ENCODE assay signal across 8 cellular contexts in the genomic region with DNA sequence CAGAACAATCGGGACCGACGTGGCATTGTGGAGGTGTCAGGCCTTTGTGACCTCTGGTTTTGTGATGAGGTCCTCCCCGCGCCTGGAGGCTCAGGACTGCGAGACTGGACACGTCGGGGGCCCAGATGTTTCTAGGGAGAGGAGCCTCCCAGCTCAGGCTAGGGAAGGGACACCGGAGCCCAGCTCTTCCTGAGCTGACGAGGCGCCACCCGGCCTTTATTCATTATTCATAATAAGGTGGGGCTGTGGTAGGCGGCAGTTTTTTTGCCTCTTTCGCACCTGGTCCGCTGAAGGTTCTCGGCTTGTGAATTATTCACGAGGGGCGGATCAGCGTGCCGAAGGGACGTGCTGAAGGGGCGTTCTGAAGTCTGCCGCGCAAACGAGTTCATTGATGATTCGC. TPM values are rescaled to one million over a fixed set of nuclear protein-coding genes. Genes with fewer than 3 reads are reported as not detected.
DNase-seq lines count a peak whose midpoint lies in the region; ATAC-seq and TF ChIP-seq lines count a peak whose summit lies in the region.

No MANE protein-coding gene starts in this region.

- 0% methylated on average over 2 to 24 of the region's 26 CpGs for WGBS in body of pancreas, 2 donors
- 1 to 31% methylated on average over 18 to 26 of the region's 26 CpGs for WGBS in lower leg skin, 2 donors
- WGBS in adrenal gland, 4 donors = 25 to 40% (median 32%) methylated on average over 18 to 26 of the region's 26 CpGs

- intact Hi-C loops in body of pancreas (cut with DNase I) (no loop called here), lower leg skin (cut with DNase I; ENCODE audit: low total_unique reads) (loop anchor here (10.0 kb wide), 2 partner anchors 193 to 333 kb away; no protein-coding TSS in a partner anchor), adrenal gland (cut with DNase I) (loop anchor here in 1 of 2 donors (10.0 kb wide), 2 partner anchors 193 to 333 kb away; no protein-coding TSS in a partner anchor)

- H3K4me1 ChIP-seq in body of pancreas = peaks cover 32% of the 10 kb centered on the region
- H3K4me1 ChIP-seq in adrenal gland (replicated peaks in 1 of 2) = peaks cover 19 to 26% of the 10 kb centered on the region in 2 donors

- POLR2A ChIA-PET in HEK293T (lab: Yijun Ruan, JAX) = interaction anchor here (0.9 to 2.8 kb wide), 5 partner anchors 30 to 193 kb away, joined by 3 to 24 read pairs (median 8); a partner anchor contains a TSS

- CTCF ChIA-PET in HEK293T (lab: Yijun Ruan, JAX) = interaction anchor here (1.5 to 3.3 kb wide), 2 partner anchors 194 to 332 kb away, joined by 6 to 8 read pairs; no protein-coding TSS in a partner anchor

- H3K4me3 ChIP-seq in AG10803 (ENCODE audit: low read length) = peak overlapping the region; percentile 69
- H3K4me3 ChIP-seq in body of pancreas = peak overlapping the region in 1 of 2 donors; percentile 30
- peak overlapping the region; percentile 63 for H3K4me3 ChIP-seq in lower leg skin (ENCODE audit: low read depth, poor library complexity, severe bottlenecking)
- H3K4me3 ChIP-seq in adrenal gland = peak overlapping the region in 2 of 4 donors; percentile 16 to 47

- TF ChIP-seq POLR2A in body of pancreas (IDR thresholded peaks at IDR 0.05) = no peak
- TF ChIP-seq POLR2A in lower leg skin (IDR thresholded peaks at IDR 0.05) = no peak
- no peak for TF ChIP-seq POLR2A in adrenal gland (IDR thresholded peaks at IDR 0.05)

- peak; percentile 8 for ATAC-seq in body of pancreas

- TF ChIP-seq CTCF in AG10803 (conservative IDR thresholded peaks at IDR 0.05; ENCODE audit: low read length) = no peak
- TF ChIP-seq CTCF in body of pancreas (IDR thresholded peaks at IDR 0.05) = no peak
- TF ChIP-seq CTCF in lower leg skin (IDR thresholded peaks at IDR 0.05) = no peak
- TF ChIP-seq CTCF in adrenal gland (IDR thresholded peaks at IDR 0.05) = no peak

- no peaks in the 10 kb centered on the region for H3K27me3 ChIP-seq in body of pancreas
- no peaks in the 10 kb centered on the region for H3K27me3 ChIP-seq in adrenal gland

- no peak for DNase-seq in AG10803 (ENCODE audit: low read depth)
- peak; percentile 56 for DNase-seq in HT-29 (ENCODE audit: low spot score)
- peak; percentile 29 for DNase-seq in T follicular helper cell (ENCODE audit: low read depth)
- peak; percentile 24 to 55 (median 50) for DNase-seq in body of pancreas
- DNase-seq in lower leg skin (ENCODE audit: low spot score in 2 of 2) = no peak
- DNase-seq in stimulated activated CD8-positive, alpha-beta memory T cell treated with anti-CD3 and anti-CD28 coated beads, Interleukin-4, amount 100 ng/mL, for 4 hours (ENCODE audit: low read depth in 2 of 2, low spot score in 1 of 2) = peak; percentile 23 to 40
- no peak for DNase-seq in adrenal gland
- no peak for DNase-seq in HEK293T (ENCODE audit: extremely low spot score)

- H3K27ac ChIP-seq in body of pancreas (peak overlapping the region in 3 of 4 donors; percentile 40 to 65 (median 42)), adrenal gland (no peak overlapping the region)

- H3K9me3 ChIP-seq in body of pancreas (no peaks in the 10 kb centered on the region), adrenal gland (replicated peaks in 1 of 3) (no peaks in the 10 kb centered on the region)

- H3K36me3 ChIP-seq in body of pancreas (replicated peaks in 1 of 2; ENCODE audit: insufficient read depth in 1 of 2, low read depth in 2 of 2) = no peaks in the 10 kb centered on the region
- H3K36me3 ChIP-seq in adrenal gland (replicated peaks in 1 of 2) = peaks cover 0 to 1% of the 10 kb centered on the region in 2 donors

TF ChIP-seq in HEK293T, 16 proteins besides CTCF, POLR2A, EP300 and RAD21:
- TF ChIP-seq SUZ12 (IDR thresholded peaks at IDR 0.05) (no peak), L3MBTL2 (conservative IDR thresholded peaks at IDR 0.05) (no peak; the same call in 1 of the 2 replicates), ELF4 (IDR thresholded peaks at IDR 0.05) (no peak), FOXM1 (IDR thresholded peaks at IDR 0.05; ENCODE audit: borderline replicate concordance) (no peak), NFRKB (IDR thresholded peaks at IDR 0.05) (no peak), CTBP1 (IDR thresholded peaks at IDR 0.05; ENCODE audit: borderline replicate concordance) (no peak), BHLHE40 (IDR thresholded peaks at IDR 0.05; ENCODE audit: borderline replicate concordance) (no peak), FOXK2 (IDR thresholded peaks at IDR 0.05) (no peak), LEF1 (IDR thresholded peaks at IDR 0.05; ENCODE audit: borderline replicate concordance) (no peak), ARNT (IDR thresholded peaks at IDR 0.05) (no peak), SP1 (IDR thresholded peaks at IDR 0.05) (no peak), HDGF (IDR thresholded peaks at IDR 0.05; ENCODE audit: borderline replicate concordance) (no peak), TARDBP (IDR thresholded peaks at IDR 0.05) (no peak), ZNF384 (IDR thresholded peaks at IDR 0.05) (no peak), FOXA1 (IDR thresholded peaks at IDR 0.05) (no peak)
- TF ChIP-seq, protein P1, sequence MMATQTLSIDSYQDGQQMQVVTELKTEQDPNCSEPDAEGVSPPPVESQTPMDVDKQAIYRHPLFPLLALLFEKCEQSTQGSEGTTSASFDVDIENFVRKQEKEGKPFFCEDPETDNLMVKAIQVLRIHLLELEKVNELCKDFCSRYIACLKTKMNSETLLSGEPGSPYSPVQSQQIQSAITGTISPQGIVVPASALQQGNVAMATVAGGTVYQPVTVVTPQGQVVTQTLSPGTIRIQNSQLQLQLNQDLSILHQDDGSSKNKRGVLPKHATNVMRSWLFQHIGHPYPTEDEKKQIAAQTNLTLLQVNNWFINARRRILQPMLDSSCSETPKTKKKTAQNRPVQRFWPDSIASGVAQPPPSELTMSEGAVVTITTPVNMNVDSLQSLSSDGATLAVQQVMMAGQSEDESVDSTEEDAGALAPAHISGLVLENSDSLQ (IDR thresholded peaks at IDR 0.05) = no peak

RNA-seq across cellular contexts. Expression of a gene that starts 2.3 kb away (rescaled TPM):
- total RNA-seq in HT-29 (2014; rRNA removed; shearing (Covaris generic)) = 323 and 337 TPM in 2 replicates
- total RNA-seq in body of pancreas (10 to 100 TPM; 70.8 to 82.4 TPM), lower leg skin (100 to 1,000 TPM; 112 to 159 (median 121) TPM), adrenal gland (100 to 1,000 TPM; 167 to 356 (median 260) TPM)
- polyA plus RNA-seq in adrenal gland = 100 to 1,000 TPM; 160 to 214 (median 202) TPM

RNA-seq across cellular contexts. Expression of a gene that starts 27.1 kb away (rescaled TPM):
- total RNA-seq in HT-29 (2014; rRNA removed; shearing (Covaris generic)) = 118 and 137 TPM in 2 replicates
- total RNA-seq in body of pancreas (10 to 100 TPM; 53.2 to 83.4 TPM), lower leg skin (10 to 100 TPM; 57.7 to 98.0 (median 73.5) TPM), adrenal gland (100 to 1,000 TPM; 101 to 187 (median 115) TPM)
- polyA plus RNA-seq in adrenal gland = 100 to 1,000 TPM in 2 of 3 donors, 10 to 100 TPM in 1; 74.7 to 137 (median 123) TPM

RNA-seq across cellular contexts. Expression of a gene that starts 41.5 kb away (rescaled TPM):
- 13.6 and 21.2 TPM in 2 replicates for total RNA-seq in HT-29 (2014; rRNA removed; shearing (Covaris generic))
- total RNA-seq in body of pancreas (10 to 100 TPM; 23.1 to 33.3 TPM), lower leg skin (10 to 100 TPM; 12.8 to 24.9 (median 18.7) TPM), adrenal gland (10 to 100 TPM; 27.4 to 63.0 (median 56.5) TPM)
- polyA plus RNA-seq in adrenal gland = 10 to 100 TPM; 35.5 to 57.8 (median 50.1) TPM

RNA-seq across cellular contexts. Expression of a gene that starts 46.3 kb away (rescaled TPM):
- total RNA-seq in HT-29 (2014; rRNA removed; shearing (Covaris generic)) = 81.2 and 81.5 TPM in 2 replicates
- total RNA-seq in body of pancreas (10 to 100 TPM; 16.1 to 29.0 TPM), lower leg skin (10 to 100 TPM; 22.2 to 35.4 (median 31.2) TPM), adrenal gland (10 to 100 TPM; 27.7 to 54.8 (median 36.3) TPM)
- polyA plus RNA-seq in adrenal gland = 10 to 100 TPM; 35.2 to 75.9 (median 47.8) TPM

RNA-seq across cellular contexts. Expression of a gene that starts 46.8 kb away (rescaled TPM):
- 164 and 196 TPM in 2 replicates for total RNA-seq in HT-29 (2014; rRNA removed; shearing (Covaris generic))
- total RNA-seq in body of pancreas (10 to 100 TPM; 66.7 to 80.1 TPM), lower leg skin (10 to 100 TPM; 52.8 to 75.6 (median 65.9) TPM), adrenal gland (100 to 1,000 TPM in 7 of 8 donors, 10 to 100 TPM in 1; 77.0 to 159 (median 153) TPM)
- 100 to 1,000 TPM in 1 of 3 donors, 10 to 100 TPM in 2; 49.6 to 110 (median 70.0) TPM for polyA plus RNA-seq in adrenal gland

Comparison
In these comparisons a context has a peak if more than half of its experiments do, and no peak if none do; other contexts are left out.
1. DNase-seq: peak in HT-29 (single experiment), T follicular helper cell (single experiment), body of pancreas (4 of 4) and stimulated activated CD8-positive, alpha-beta memory T cell treated with anti-CD3 and anti-CD28 coated beads, Interleukin-4, amount 100 ng/mL, for 4 hours (2 of 2); none in AG10803 (single experiment), lower leg skin (0 of 2), adrenal gland (0 of 7) and HEK293T (single experiment).
2. H3K27ac ChIP-seq: peak in body of pancreas (3 of 4); none in adrenal gland (0 of 5).